ENCODE assay signal across 16 cellular contexts in the genomic region with DNA sequence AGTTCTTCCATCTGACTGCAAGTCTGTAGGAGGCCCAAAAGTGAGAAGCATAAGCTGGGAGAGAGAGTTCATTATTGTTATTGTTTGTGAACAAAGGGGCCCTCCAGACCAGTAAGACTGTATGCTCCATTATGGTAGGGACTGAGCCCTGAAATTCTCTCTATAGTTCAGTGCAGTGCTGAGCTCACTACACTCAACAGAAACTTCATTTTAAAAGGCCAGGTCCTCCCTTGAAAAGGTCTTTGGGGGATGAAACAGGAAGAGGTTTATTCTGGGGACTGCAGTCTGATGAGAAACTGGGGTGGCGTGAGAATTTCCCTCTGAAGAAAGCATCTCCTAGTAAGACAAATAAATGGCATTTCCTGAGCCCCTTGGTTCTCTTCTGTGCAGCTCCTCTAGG. TPM values are rescaled to one million over a fixed set of nuclear protein-coding genes. Genes with fewer than 3 reads are reported as not detected.
DNase-seq lines count a peak whose midpoint lies in the region; ATAC-seq and TF ChIP-seq lines count a peak whose summit lies in the region.
"Had no signal": no experiment of that assay in that cellular context is flagged by ENCODE, and none has a peak within 500 bp of the region (broad histone marks: within the 10 kb centered on the region; RNA-seq: fewer than 3 reads in every experiment).

No MANE protein-coding gene starts in this region.

- H3K27me3 ChIP-seq in layer of hippocampus (ENCODE audit: control insufficient read depth, insufficient read depth, low read length) (no peaks in the 10 kb centered on the region), Caco-2 (replicated peaks; ENCODE audit: control insufficient read depth, insufficient read depth, low read length) (no peaks in the 10 kb centered on the region)
- H3K27me3 ChIP-seq: BE2C, esophagus squamous epithelium had no signal

- intact Hi-C loops in cardiac septum (cut with DNase I) (no loop called here), left ventricle myocardium superior (cut with micrococcal nuclease) (loop anchor here (10.0 kb wide), 1 partner anchor 103 kb away; no protein-coding TSS in a partner anchor), Caco-2 (cut with micrococcal nuclease; ENCODE audit: unreplicated experiment) (no loop called here)
- intact Hi-C loops in activated T-helper 1 cell treated with anti-CD3 and anti-CD28 coated beads, Interleukin-12 subunit alpha, Interleukin-12 subunit beta, Interleukin-2, Interleukin-4 antibody, amounts not matched to agents 30 ng/mL and 10 ng/mL and 1 ng/mL, durations not matched to agents 14 hours and 24 hours and 36 hours (cut with micrococcal nuclease), result no loop called here

- H3K27me3 Mint-ChIP-seq in activated T-helper 1 cell treated with anti-CD3 and anti-CD28 coated beads, Interleukin-12 subunit alpha, Interleukin-12 subunit beta, Interleukin-2, Interleukin-4 antibody, amounts not matched to agents 30 ng/mL and 10 ng/mL and 1 ng/mL, durations not matched to agents 14 hours and 24 hours and 36 hours (ENCODE audit: insufficient read depth), result no peaks in the 10 kb centered on the region
- no peaks in the 10 kb centered on the region for H3K27me3 Mint-ChIP-seq in Caco-2 (ENCODE audit: insufficient read depth, unreplicated experiment)

- TF ChIP-seq CTCF in Caco-2 (IDR thresholded peaks at IDR 0.05; ENCODE audit: insufficient read depth in 1 of 2, low read depth in 1 of 2, low read length in 1 of 2, severe bottlenecking in 1 of 2, unreplicated experiment in 1 of 2), result no peak

- no peaks in the 10 kb centered on the region for H3K9me3 ChIP-seq in Caco-2
- H3K9me3 ChIP-seq: BE2C, esophagus squamous epithelium had no signal

- H3K36me3 Mint-ChIP-seq in activated T-helper 1 cell treated with anti-CD3 and anti-CD28 coated beads, Interleukin-12 subunit alpha, Interleukin-12 subunit beta, Interleukin-2, Interleukin-4 antibody, amounts not matched to agents 30 ng/mL and 10 ng/mL and 1 ng/mL, durations not matched to agents 14 hours and 24 hours and 36 hours (ENCODE audit: low read depth), result peaks cover 4% of the 10 kb centered on the region
- peaks cover 12% of the 10 kb centered on the region for H3K36me3 Mint-ChIP-seq in Caco-2 (ENCODE audit: insufficient read depth, unreplicated experiment)

- ATAC-seq in left ventricle myocardium superior, result no peak

- no peak overlapping the region for H3K4me3 ChIP-seq in Caco-2 (ENCODE audit: low read depth, low read length)
- H3K4me3 ChIP-seq: esophagus squamous epithelium had no signal

- CTCF ChIA-PET in Caco-2 (lab: Charles Lee), result no interaction called here

- H3K4me1 Mint-ChIP-seq in activated T-helper 1 cell treated with anti-CD3 and anti-CD28 coated beads, Interleukin-12 subunit alpha, Interleukin-12 subunit beta, Interleukin-2, Interleukin-4 antibody, amounts not matched to agents 30 ng/mL and 10 ng/mL and 1 ng/mL, durations not matched to agents 14 hours and 24 hours and 36 hours (ENCODE audit: low read depth), result peaks cover 24% of the 10 kb centered on the region
- no peaks in the 10 kb centered on the region for H3K4me1 Mint-ChIP-seq in Caco-2 (ENCODE audit: low read depth, unreplicated experiment)

- POLR2A ChIA-PET in Caco-2 (lab: Charles Lee), result no interaction called here

- DNase-seq in cardiac septum (ENCODE audit: low spot score) (peak; percentile 17), left ventricle myocardium superior (no peak), NCI-H524 (lab: John Stamatoyannopoulos, UW) (no peak), NCI-H2029 (lab: John Stamatoyannopoulos, UW) (no peak), Caco-2 (no peak)
- no peak for DNase-seq in activated T-helper 1 cell treated with anti-CD3 and anti-CD28 coated beads, Interleukin-12 subunit alpha, Interleukin-12 subunit beta, Interleukin-2, Interleukin-4 antibody, amounts not matched to agents 30 ng/mL and 10 ng/mL and 1 ng/mL, durations not matched to agents 14 hours and 24 hours and 36 hours (ENCODE audit: low spot score)
- DNase-seq: esophagus squamous epithelium; H9; NCI-H1436; NCI-H526 treated with DMSO at 0.1 percent for 48 hours; SHP77 treated with DMSO at 0.1 percent for 48 hours; stimulated activated CD4-positive, alpha-beta T cell treated with anti-CD3 and anti-CD28 coated beads, Interleukin-1b, Interleukin-23, amount 100 ng/mL, for 48 hours; WERI-Rb-1 had no signal

- peaks cover 6% of the 10 kb centered on the region for H3K4me1 ChIP-seq in Caco-2

- H3K36me3 ChIP-seq in Caco-2 (ENCODE audit: control insufficient read depth, insufficient read depth, low read length), result no peaks in the 10 kb centered on the region; the same call in none of the 2 replicates

- H3K27ac ChIP-seq in layer of hippocampus (ENCODE audit: low read depth, low read length) (peak overlapping the region; percentile 90), temporal lobe (ENCODE audit: low read depth, low read length) (peak overlapping the region; percentile 97)
- H3K27ac ChIP-seq: WERI-Rb-1 had no signal

- H3K27ac Mint-ChIP-seq in activated T-helper 1 cell treated with anti-CD3 and anti-CD28 coated beads, Interleukin-12 subunit alpha, Interleukin-12 subunit beta, Interleukin-2, Interleukin-4 antibody, amounts not matched to agents 30 ng/mL and 10 ng/mL and 1 ng/mL, durations not matched to agents 14 hours and 24 hours and 36 hours, result peak overlapping the region; percentile 56
- no peak overlapping the region for H3K27ac Mint-ChIP-seq in Caco-2 (ENCODE audit: unreplicated experiment)

- H3K9me3 Mint-ChIP-seq in activated T-helper 1 cell treated with anti-CD3 and anti-CD28 coated beads, Interleukin-12 subunit alpha, Interleukin-12 subunit beta, Interleukin-2, Interleukin-4 antibody, amounts not matched to agents 30 ng/mL and 10 ng/mL and 1 ng/mL, durations not matched to agents 14 hours and 24 hours and 36 hours, result no peaks in the 10 kb centered on the region
- H3K9me3 Mint-ChIP-seq in Caco-2 (ENCODE audit: unreplicated experiment), result no peaks in the 10 kb centered on the region
- H3K9me3 Mint-ChIP-seq: H9 had no signal

- H3K4me3 Mint-ChIP-seq in activated T-helper 1 cell treated with anti-CD3 and anti-CD28 coated beads, Interleukin-12 subunit alpha, Interleukin-12 subunit beta, Interleukin-2, Interleukin-4 antibody, amounts not matched to agents 30 ng/mL and 10 ng/mL and 1 ng/mL, durations not matched to agents 14 hours and 24 hours and 36 hours, result no peak overlapping the region
- no peak overlapping the region for H3K4me3 Mint-ChIP-seq in Caco-2 (ENCODE audit: unreplicated experiment)
- H3K4me3 Mint-ChIP-seq: H9 had no signal

- no TSS peak for BruUV-seq in Caco-2 (replicated peaks; lab: Mats Ljungman, UMichigan)

RNA-seq across cellular contexts. Expression of gene GATAD2B, which starts 5.5 kb away (rescaled TPM):
- total RNA-seq in cardiac septum (45.7 TPM), left ventricle myocardium superior (34.6 TPM), temporal lobe (26.6 TPM), Caco-2 (2022) (38.0 and 42.6 TPM in 2 replicates)
- 69.1 and 70.4 TPM in 2 replicates for total RNA-seq in activated T-helper 1 cell treated with anti-CD3 and anti-CD28 coated beads, Interleukin-12 subunit alpha, Interleukin-12 subunit beta, Interleukin-2, Interleukin-4 antibody, amounts not matched to agents 30 ng/mL and 10 ng/mL and 1 ng/mL, durations not matched to agents 14 hours and 24 hours and 36 hours

RNA-seq across cellular contexts. Expression of gene DENND4B, which starts 18.3 kb away (rescaled TPM):
- total RNA-seq in cardiac septum, result 42.7 TPM
- total RNA-seq in left ventricle myocardium superior, result 51.7 TPM
- 128 and 133 TPM in 2 replicates for total RNA-seq in activated T-helper 1 cell treated with anti-CD3 and anti-CD28 coated beads, Interleukin-12 subunit alpha, Interleukin-12 subunit beta, Interleukin-2, Interleukin-4 antibody, amounts not matched to agents 30 ng/mL and 10 ng/mL and 1 ng/mL, durations not matched to agents 14 hours and 24 hours and 36 hours
- total RNA-seq in temporal lobe, result 15.2 TPM
- 78.2 and 79.0 TPM in 2 replicates for total RNA-seq in Caco-2 (2022)

RNA-seq across cellular contexts. Expression of gene CRTC2, which starts 30.2 kb away (rescaled TPM):
- total RNA-seq in cardiac septum, result 20.6 TPM
- 21.2 TPM for total RNA-seq in left ventricle myocardium superior
- total RNA-seq in activated T-helper 1 cell treated with anti-CD3 and anti-CD28 coated beads, Interleukin-12 subunit alpha, Interleukin-12 subunit beta, Interleukin-2, Interleukin-4 antibody, amounts not matched to agents 30 ng/mL and 10 ng/mL and 1 ng/mL, durations not matched to agents 14 hours and 24 hours and 36 hours, result 62.8 and 76.4 TPM in 2 replicates
- total RNA-seq in temporal lobe, result 2.7 TPM
- 24.4 and 30.8 TPM in 2 replicates for total RNA-seq in Caco-2 (2022)

RNA-seq across cellular contexts. Expression of gene SLC39A1, which starts 35.1 kb away (rescaled TPM):
- 40.2 TPM for total RNA-seq in cardiac septum
- total RNA-seq in left ventricle myocardium superior, result 45.8 TPM
- total RNA-seq in activated T-helper 1 cell treated with anti-CD3 and anti-CD28 coated beads, Interleukin-12 subunit alpha, Interleukin-12 subunit beta, Interleukin-2, Interleukin-4 antibody, amounts not matched to agents 30 ng/mL and 10 ng/mL and 1 ng/mL, durations not matched to agents 14 hours and 24 hours and 36 hours, result 75.4 and 76.1 TPM in 2 replicates
- total RNA-seq in temporal lobe, result 21.6 TPM
- 135 and 150 TPM in 2 replicates for total RNA-seq in Caco-2 (2022)

RNA-seq across cellular contexts. Expression of gene CREB3L4, which starts 39.5 kb away (rescaled TPM):
- total RNA-seq in cardiac septum (3.8 TPM), left ventricle myocardium superior (5.0 TPM), temporal lobe (6.4 TPM), Caco-2 (2022) (9.0 and 9.8 TPM in 2 replicates)
- 8.1 and 9.8 TPM in 2 replicates for total RNA-seq in activated T-helper 1 cell treated with anti-CD3 and anti-CD28 coated beads, Interleukin-12 subunit alpha, Interleukin-12 subunit beta, Interleukin-2, Interleukin-4 antibody, amounts not matched to agents 30 ng/mL and 10 ng/mL and 1 ng/mL, durations not matched to agents 14 hours and 24 hours and 36 hours
